27 cellular contexts compared by ENCODE assay signal in the genomic region with DNA sequence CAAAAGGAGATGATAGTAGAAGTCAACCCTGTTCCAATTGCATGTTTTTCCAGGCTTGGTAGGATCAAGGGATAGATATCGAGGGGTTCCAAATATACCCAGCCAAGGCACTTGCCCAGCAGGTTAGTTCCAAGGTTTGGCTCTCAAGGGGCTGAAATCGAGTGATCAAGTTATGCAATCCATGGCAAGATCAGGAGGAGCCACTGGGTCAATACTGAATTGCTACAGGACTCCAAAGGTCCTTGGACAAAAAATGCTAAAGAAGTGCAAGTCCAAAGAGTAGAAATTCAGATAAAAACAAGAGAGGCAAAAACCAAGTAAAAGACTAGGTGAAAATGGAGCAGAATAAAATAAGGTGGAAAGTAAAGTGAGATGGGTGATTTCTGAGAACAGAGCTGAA.
"Had no signal": no experiment of that assay in that cellular context is flagged by ENCODE, and none has a peak within 500 bp of the region (broad histone marks: within the 10 kb centered on the region; RNA-seq: fewer than 3 reads in every experiment).

No MANE protein-coding gene starts in this region.

- DNase-seq: stimulated activated CD4-positive, alpha-beta T cell treated with anti-CD3 and anti-CD28 coated beads, Interleukin-2, amount 100 ng/mL, for 48 hours; stimulated activated CD4-positive, alpha-beta T cell treated with anti-CD3 and anti-CD28 coated beads, Interleukin-4, amount 100 ng/mL, for 1 hour; stimulated activated CD4-positive, alpha-beta T cell treated with anti-CD3 and anti-CD28 coated beads, Interleukin-4, amount 100 ng/mL, for 24 hours; stimulated activated CD4-positive, alpha-beta T cell treated with anti-CD3 and anti-CD28 coated beads, Interleukin-4, amount 100 ng/mL, for 4 hours; stimulated activated CD8-positive, alpha-beta memory T cell treated with anti-CD3 and anti-CD28 coated beads, Interleukin-4, amount 100 ng/mL, for 48 hours; stimulated activated naive B cell treated with anti-CD40 and anti-IgM and Interleukin-4, amounts not matched to agents 10 μg/mL and 1 μg/mL and 100 μg/mL, for 72 hours; stimulated activated naive CD4-positive, alpha-beta T cell; stimulated activated naive CD4-positive, alpha-beta T cell treated with Interleukin-2 at 50 U/mL for 16 hours; stimulated activated naive CD8-positive, alpha-beta T cell treated with anti-CD3 and anti-CD28 coated beads, Interleukin-15, amount 100 ng/mL, for 72 hours; stimulated activated naive CD8-positive, alpha-beta T cell treated with anti-CD3 and anti-CD28 coated beads, Interleukin-15, Interleukin-2, amounts not matched to agents 100 U/mL and 50 U/mL, for 24 hours; stomach; substantia nigra; testis; thyroid gland; tibial artery; transverse colon; trophoblast cell; upper lobe of left lung; upper lobe of right lung; uterus had no signal

- H3K27me3 ChIP-seq: stomach, suprapubic skin, testis, thyroid gland, tibial artery, tibial nerve, transverse colon, upper lobe of left lung, upper lobe of right lung, uterus, vagina had no signal

- ATAC-seq: stimulated activated effector memory CD8-positive, alpha-beta T cell treated with anti-CD3 and anti-CD28 coated beads, Interleukin-12 subunit alpha, Interleukin-12 subunit beta, amount 100 ng/mL, for 72 hours; stimulated activated memory B cell treated with anti-CD40 and anti-IgM and Interleukin-4, amounts not matched to agents 10 μg/mL and 1 μg/mL and 100 μg/mL, for 72 hours; stimulated activated naive B cell treated with anti-CD40 and anti-IgM and Interleukin-4, amounts not matched to agents 10 μg/mL and 1 μg/mL and 100 μg/mL, for 72 hours; stimulated activated naive CD8-positive, alpha-beta T cell treated with anti-CD3 and anti-CD28 coated beads, Interleukin-15, amount 100 ng/mL, for 72 hours; stimulated activated naive CD8-positive, alpha-beta T cell treated with anti-CD3 and anti-CD28 coated beads, Interleukin-15, Interleukin-2, amounts not matched to agents 100 U/mL and 50 U/mL, for 24 hours; upper lobe of right lung had no signal

- H3K36me3 ChIP-seq: stomach, suprapubic skin, thoracic aorta, thyroid gland, tibial artery, tibial nerve, transverse colon, upper lobe of left lung, upper lobe of right lung, uterus, vagina had no signal

- H3K4me1 ChIP-seq: stomach, suprapubic skin, testis, tibial artery, tibial nerve, transverse colon, upper lobe of right lung, uterus, vagina had no signal

- H3K9me3 ChIP-seq: stomach, suprapubic skin, testis, thoracic aorta, thyroid gland, tibial artery, tibial nerve, transverse colon, upper lobe of left lung, upper lobe of right lung, uterus, vagina had no signal

- H3K4me3 ChIP-seq: stomach, suprapubic skin, testis, thoracic aorta, thyroid gland, tibial artery, tibial nerve, transverse colon, upper lobe of left lung, upper lobe of right lung, uterus, vagina had no signal

- FAIRE-seq: urothelium cell line had no signal

- H3K27ac ChIP-seq: stomach, suprapubic skin, testis, thoracic aorta, thyroid gland, tibial artery, tibial nerve, transverse colon, upper lobe of left lung, upper lobe of right lung, uterus, vagina had no signal
